ENCODE assay signal across 1 cellular context in the genomic region with DNA sequence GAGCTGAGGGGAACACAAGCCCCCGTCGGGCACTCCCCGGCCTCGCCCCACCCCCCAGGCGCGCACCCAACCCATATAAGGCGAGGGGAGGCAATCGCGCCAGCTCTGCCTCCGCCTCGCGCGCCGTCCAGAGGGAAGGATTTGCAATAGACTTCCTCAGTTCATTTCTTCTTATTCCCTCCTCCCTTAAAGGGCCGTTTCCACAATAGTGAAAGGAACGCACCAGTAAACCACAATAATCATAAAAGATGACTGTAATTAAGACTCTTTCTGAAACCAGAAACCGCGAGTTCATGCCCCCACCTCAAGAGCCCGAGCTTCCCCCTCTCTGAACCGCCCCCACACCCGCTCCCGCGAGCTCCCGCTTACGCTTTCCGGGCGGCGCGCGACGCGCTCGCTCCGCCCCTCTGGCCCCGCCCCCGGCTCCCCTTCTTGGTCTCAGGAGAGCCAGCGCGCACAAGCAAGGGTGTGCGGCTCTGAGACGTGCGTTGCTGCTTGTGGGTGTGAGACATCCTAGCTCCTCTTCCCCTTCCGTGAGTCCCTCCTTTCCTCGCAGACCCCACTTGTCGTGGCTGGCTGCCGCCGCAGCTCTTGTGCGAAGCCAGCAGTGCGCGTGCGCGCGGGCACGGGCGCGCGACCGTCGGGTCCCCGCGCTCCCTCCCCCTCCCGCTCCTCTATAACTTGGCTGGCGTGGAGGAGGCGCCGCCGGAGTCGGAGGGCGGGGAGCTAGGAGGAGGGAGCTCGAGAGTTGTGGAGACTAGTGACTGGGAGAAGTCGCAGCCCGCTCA.
A peak's percentile ranks its signal among the peaks of the same experiment; 100 is the strongest.
TF ChIP-seq lines count a peak whose summit lies in the region.

A gene with protein sequence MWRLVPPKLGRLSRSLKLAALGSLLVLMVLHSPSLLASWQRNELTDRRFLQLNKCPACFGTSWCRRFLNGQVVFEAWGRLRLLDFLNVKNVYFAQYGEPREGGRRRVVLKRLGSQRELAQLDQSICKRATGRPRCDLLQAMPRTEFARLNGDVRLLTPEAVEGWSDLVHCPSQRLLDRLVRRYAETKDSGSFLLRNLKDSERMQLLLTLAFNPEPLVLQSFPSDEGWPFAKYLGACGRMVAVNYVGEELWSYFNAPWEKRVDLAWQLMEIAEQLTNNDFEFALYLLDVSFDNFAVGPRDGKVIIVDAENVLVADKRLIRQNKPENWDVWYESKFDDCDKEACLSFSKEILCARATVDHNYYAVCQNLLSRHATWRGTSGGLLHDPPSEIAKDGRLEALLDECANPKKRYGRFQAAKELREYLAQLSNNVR (plus strand): TSS at position 457 of the 788 bp plus-strand sequence. CDS start 510 bp downstream, outside the sequence.

TF ChIP-seq in HCT116, 20 proteins besides CTCF, POLR2A, EP300 and RAD21 (continued from another document):
- TF ChIP-seq ELF1 (IDR thresholded peaks at IDR 0.05; ENCODE audit: borderline replicate concordance, low read depth) (no peak), YY1 (IDR thresholded peaks at IDR 0.05; ENCODE audit: extremely low read depth, insufficient replicate concordance, low read depth, low read length) (peak; percentile 37)
